19 cellular contexts compared by ENCODE assay signal in the genomic region with DNA sequence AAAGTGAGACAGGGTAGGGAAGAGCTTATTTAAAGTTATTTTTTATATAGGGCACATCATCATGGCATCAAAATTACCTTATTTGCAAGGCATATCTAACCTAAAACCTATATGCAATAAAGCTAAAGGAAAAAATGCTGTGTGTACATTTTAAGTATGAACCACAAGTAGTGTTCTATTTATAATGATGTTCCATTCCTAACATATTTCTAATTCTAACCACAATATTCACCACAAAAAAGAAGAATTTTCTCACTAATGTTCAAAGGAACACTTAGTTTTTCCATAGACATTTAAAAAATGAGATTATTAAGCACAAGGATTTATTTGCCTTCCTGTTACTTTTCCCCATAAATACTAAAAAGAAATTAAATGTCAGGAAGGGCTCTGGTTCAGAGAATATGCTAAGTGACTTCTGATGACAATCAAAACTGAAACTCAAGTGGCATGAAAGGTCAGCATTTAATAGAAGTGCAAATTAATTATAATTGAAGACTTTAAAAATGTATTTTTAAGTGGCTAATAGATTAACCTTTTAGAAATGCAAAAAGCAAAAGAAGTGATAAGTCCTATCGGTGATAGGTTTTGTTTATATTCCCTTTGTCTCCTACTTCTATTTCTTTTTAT. TPM values are rescaled to one million over a fixed set of nuclear protein-coding genes. Genes with fewer than 3 reads are reported as not detected.
DNase-seq lines count a peak whose midpoint lies in the region; ATAC-seq, FAIRE-seq and TF ChIP-seq lines count a peak whose summit lies in the region.
"Had no signal": no experiment of that assay in that cellular context is flagged by ENCODE, and none has a peak within 500 bp of the region (broad histone marks: within the 10 kb centered on the region; RNA-seq: fewer than 3 reads in every experiment).

No MANE protein-coding gene starts in this region.

- H4K20me1 ChIP-seq in HCT116 (ENCODE audit: insufficient read depth) (no peaks in the 10 kb centered on the region), astrocyte (ENCODE audit: insufficient read depth, low read length) (no peaks in the 10 kb centered on the region), GM23338 (replicated peaks; ENCODE audit: insufficient read depth) (no peaks in the 10 kb centered on the region; the same call in 1 of the 2 replicates)

- H3K4me3 Mint-ChIP-seq in astrocyte (ENCODE audit: unreplicated experiment) (no peak overlapping the region), GM23338 (no peak overlapping the region)
- no peak overlapping the region for H3K4me3 Mint-ChIP-seq in activated naive CD4-positive, alpha-beta T cell treated with anti-CD3 and anti-CD28 coated beads for 36 hours
- no peak overlapping the region for H3K4me3 Mint-ChIP-seq in activated T-helper 2 cell treated with anti-CD3 and anti-CD28 coated beads, Interferon-gamma antibody, Interleukin-2, Interleukin-4, amounts not matched to agents 10 μg/mL and 5 μg/mL and 100 μg/mL, durations not matched to agents 14 hours and 24 hours and 36 hours (ENCODE audit: low read depth)
- H3K4me3 Mint-ChIP-seq: natural killer cell treated with Interleukin-12 subunit alpha and Interleukin-12 subunit beta and Interleukin-15 and Interleukin-18, amount 100 ng/mL, for 72 hours had no signal

- peak overlapping the region; percentile 13; the same call in 1 of the 2 replicates for H3K4me2 ChIP-seq in HCT116 (ENCODE audit: low read length)
- H3K4me2 ChIP-seq in astrocyte (ENCODE audit: low read length) = peak overlapping the region; percentile 43
- no peak overlapping the region for H3K4me2 ChIP-seq in GM23338

- H3K27ac ChIP-seq in HCT116 (ENCODE audit: low read depth, low read length) (no peak overlapping the region), astrocyte (ENCODE audit: low read depth, low read length) (no peak overlapping the region), GM23338 (ENCODE audit: low read depth) (no peak overlapping the region)
- H3K27ac ChIP-seq: coronary artery, skin epidermis, suprapubic skin had no signal

- no peaks in the 10 kb centered on the region for H3F3A ChIP-seq in GM23338 (replicated peaks; ENCODE audit: low read depth)

- H3K27me3 Mint-ChIP-seq in astrocyte (ENCODE audit: low read depth, unreplicated experiment) (no peaks in the 10 kb centered on the region), GM23338 (ENCODE audit: insufficient read depth, low read depth, poor library complexity) (no peaks in the 10 kb centered on the region)
- peaks cover 12% of the 10 kb centered on the region for H3K27me3 Mint-ChIP-seq in activated naive CD4-positive, alpha-beta T cell treated with anti-CD3 and anti-CD28 coated beads for 36 hours (ENCODE audit: low read depth)
- no peaks in the 10 kb centered on the region for H3K27me3 Mint-ChIP-seq in activated T-helper 2 cell treated with anti-CD3 and anti-CD28 coated beads, Interferon-gamma antibody, Interleukin-2, Interleukin-4, amounts not matched to agents 10 μg/mL and 5 μg/mL and 100 μg/mL, durations not matched to agents 14 hours and 24 hours and 36 hours (ENCODE audit: low read depth)

- peaks cover 11% of the 10 kb centered on the region for H3K79me2 ChIP-seq in HCT116 (ENCODE audit: insufficient read depth, low read length)
- no peaks in the 10 kb centered on the region for H3K79me2 ChIP-seq in astrocyte (ENCODE audit: insufficient read depth, low read length)
- H3K79me2 ChIP-seq in GM23338 (replicated peaks; ENCODE audit: insufficient read depth) = peaks cover 82% of the 10 kb centered on the region

- CTCF ChIA-PET in HCT116 (lab: Charles Lee) = no interaction called here
- CTCF ChIA-PET in activated naive CD4-positive, alpha-beta T cell treated with anti-CD3 and anti-CD28 coated beads for 36 hours (lab: Charles Lee) = interaction anchor here (0.9 kb wide), 1 partner anchor 51 kb away, joined by 3 read pairs; no protein-coding TSS in a partner anchor

- ATAC-seq in HCT116 (no peak), GM23338 (no peak)
- ATAC-seq: HepG2; natural killer cell treated with Interleukin-12 subunit alpha and Interleukin-12 subunit beta and Interleukin-15 and Interleukin-18, amount 100 ng/mL, for 72 hours had no signal

- H3K27ac Mint-ChIP-seq in astrocyte (ENCODE audit: unreplicated experiment) = peak overlapping the region; percentile 87
- H3K27ac Mint-ChIP-seq in GM23338 = no peak overlapping the region
- H3K27ac Mint-ChIP-seq in activated naive CD4-positive, alpha-beta T cell treated with anti-CD3 and anti-CD28 coated beads for 36 hours = no peak overlapping the region
- H3K27ac Mint-ChIP-seq in activated T-helper 2 cell treated with anti-CD3 and anti-CD28 coated beads, Interferon-gamma antibody, Interleukin-2, Interleukin-4, amounts not matched to agents 10 μg/mL and 5 μg/mL and 100 μg/mL, durations not matched to agents 14 hours and 24 hours and 36 hours = no peak overlapping the region
- H3K27ac Mint-ChIP-seq: natural killer cell treated with Interleukin-12 subunit alpha and Interleukin-12 subunit beta and Interleukin-15 and Interleukin-18, amount 100 ng/mL, for 72 hours had no signal

- H3K4me1 ChIP-seq in HCT116 (ENCODE audit: control insufficient read depth in 1 of 2, insufficient read depth in 2 of 2, low read length in 2 of 2) = no peaks in the 10 kb centered on the region
- no peaks in the 10 kb centered on the region for H3K4me1 ChIP-seq in astrocyte (ENCODE audit: insufficient read depth, low read length)
- peaks cover 35% of the 10 kb centered on the region for H3K4me1 ChIP-seq in GM23338 (ENCODE audit: insufficient read depth)
- H3K4me1 ChIP-seq: suprapubic skin had no signal

- no peak overlapping the region for H3K4me3 ChIP-seq in HCT116 (replicated peaks in 1 of 2; ENCODE audit: low read depth in 1 of 2, low read length in 2 of 2)
- no peak overlapping the region for H3K4me3 ChIP-seq in astrocyte (ENCODE audit: insufficient read depth, low read depth, low read length)
- H3K4me3 ChIP-seq in GM23338 = no peak overlapping the region
- H3K4me3 ChIP-seq: skin epidermis, suprapubic skin had no signal

- no peak for TF ChIP-seq POLR2A in HCT116 (IDR thresholded peaks at IDR 0.05; ENCODE audit: borderline replicate concordance, extremely low read depth, insufficient read depth, insufficient read length)

- H2AFZ ChIP-seq in HCT116 (ENCODE audit: low read depth, low read length, poor library complexity, severe bottlenecking) (no peak overlapping the region), astrocyte (ENCODE audit: low read depth, low read length) (no peak overlapping the region), GM23338 (no peak overlapping the region)

- H3K4me1 Mint-ChIP-seq in astrocyte (ENCODE audit: low read depth, unreplicated experiment) = peaks cover 36% of the 10 kb centered on the region
- H3K4me1 Mint-ChIP-seq in GM23338 = peaks cover 46% of the 10 kb centered on the region
- no peaks in the 10 kb centered on the region for H3K4me1 Mint-ChIP-seq in activated naive CD4-positive, alpha-beta T cell treated with anti-CD3 and anti-CD28 coated beads for 36 hours (ENCODE audit: low read depth)
- H3K4me1 Mint-ChIP-seq in activated T-helper 2 cell treated with anti-CD3 and anti-CD28 coated beads, Interferon-gamma antibody, Interleukin-2, Interleukin-4, amounts not matched to agents 10 μg/mL and 5 μg/mL and 100 μg/mL, durations not matched to agents 14 hours and 24 hours and 36 hours (ENCODE audit: low read depth) = peaks cover 5% of the 10 kb centered on the region

- TF ChIP-seq CTCF in HCT116 (IDR thresholded peaks at IDR 0.05 in 2 of 3, conservative IDR thresholded peaks at IDR 0.05 in 1 of 3; ENCODE audit: borderline replicate concordance in 1 of 3, insufficient read depth in 1 of 3, low read depth in 2 of 3, low read length in 2 of 3) = no peak
- no peak for TF ChIP-seq CTCF in astrocyte (IDR thresholded peaks at IDR 0.05; ENCODE audit: insufficient read depth, low read depth, low read length)
- no peak for TF ChIP-seq CTCF in GM23338 (conservative IDR thresholded peaks at IDR 0.05; ENCODE audit: low read depth in 2 of 2)

- no peak overlapping the region for H3K9ac ChIP-seq in HCT116 (ENCODE audit: low read length)
- no peak overlapping the region for H3K9ac ChIP-seq in astrocyte (ENCODE audit: low read length)

- H3K36me3 ChIP-seq in HCT116 (ENCODE audit: control insufficient read depth in 1 of 2, insufficient read depth in 2 of 2, low read length in 2 of 2) = no peaks in the 10 kb centered on the region
- no peaks in the 10 kb centered on the region for H3K36me3 ChIP-seq in astrocyte (ENCODE audit: insufficient read depth, low read length)
- H3K36me3 ChIP-seq in GM23338 (ENCODE audit: insufficient read depth) = no peaks in the 10 kb centered on the region
- H3K36me3 ChIP-seq: suprapubic skin had no signal

- no peaks in the 10 kb centered on the region for H3K36me3 Mint-ChIP-seq in astrocyte (ENCODE audit: low read depth, unreplicated experiment)
- H3K36me3 Mint-ChIP-seq in GM23338 (ENCODE audit: low read depth) = no peaks in the 10 kb centered on the region
- no peaks in the 10 kb centered on the region for H3K36me3 Mint-ChIP-seq in activated naive CD4-positive, alpha-beta T cell treated with anti-CD3 and anti-CD28 coated beads for 36 hours (ENCODE audit: low read depth)
- H3K36me3 Mint-ChIP-seq in activated T-helper 2 cell treated with anti-CD3 and anti-CD28 coated beads, Interferon-gamma antibody, Interleukin-2, Interleukin-4, amounts not matched to agents 10 μg/mL and 5 μg/mL and 100 μg/mL, durations not matched to agents 14 hours and 24 hours and 36 hours (ENCODE audit: low read depth) = no peaks in the 10 kb centered on the region
- H3K36me3 Mint-ChIP-seq: natural killer cell treated with Interleukin-12 subunit alpha and Interleukin-12 subunit beta and Interleukin-15 and Interleukin-18, amount 100 ng/mL, for 72 hours had no signal

- BruUV-seq in HCT116 (replicated peaks; lab: Mats Ljungman, UMichigan) = no TSS peak

- intact Hi-C loops in HCT116 (cut with micrococcal nuclease) = no loop called here
- intact Hi-C loops in activated naive CD4-positive, alpha-beta T cell treated with anti-CD3 and anti-CD28 coated beads for 36 hours (cut with micrococcal nuclease) = no loop called here
- intact Hi-C loops in activated T-helper 2 cell treated with anti-CD3 and anti-CD28 coated beads, Interferon-gamma antibody, Interleukin-2, Interleukin-4, amounts not matched to agents 10 μg/mL and 5 μg/mL and 100 μg/mL, durations not matched to agents 14 hours and 24 hours and 36 hours (cut with micrococcal nuclease) = no loop called here

- H3K9me2 ChIP-seq in HCT116 (ENCODE audit: insufficient read depth) (no peaks in the 10 kb centered on the region), GM23338 (ENCODE audit: insufficient read depth) (no peaks in the 10 kb centered on the region)

- H3K9me3 ChIP-seq in HCT116 (ENCODE audit: control insufficient read depth in 1 of 2, insufficient read depth in 1 of 2, low read depth in 1 of 2, low read length in 2 of 2) (no peaks in the 10 kb centered on the region), astrocyte (ENCODE audit: insufficient read depth, low read depth, low read length) (no peaks in the 10 kb centered on the region)
- H3K9me3 ChIP-seq: suprapubic skin had no signal

- no peaks in the 10 kb centered on the region for H3K9me3 Mint-ChIP-seq in astrocyte (ENCODE audit: unreplicated experiment)
- no peaks in the 10 kb centered on the region for H3K9me3 Mint-ChIP-seq in GM23338
- no peaks in the 10 kb centered on the region for H3K9me3 Mint-ChIP-seq in activated naive CD4-positive, alpha-beta T cell treated with anti-CD3 and anti-CD28 coated beads for 36 hours
- no peaks in the 10 kb centered on the region for H3K9me3 Mint-ChIP-seq in activated T-helper 2 cell treated with anti-CD3 and anti-CD28 coated beads, Interferon-gamma antibody, Interleukin-2, Interleukin-4, amounts not matched to agents 10 μg/mL and 5 μg/mL and 100 μg/mL, durations not matched to agents 14 hours and 24 hours and 36 hours
- H3K9me3 Mint-ChIP-seq: natural killer cell treated with Interleukin-12 subunit alpha and Interleukin-12 subunit beta and Interleukin-15 and Interleukin-18, amount 100 ng/mL, for 72 hours had no signal

- TF ChIP-seq RAD21 in HCT116 (IDR thresholded peaks at IDR 0.05; ENCODE audit: low read depth) = no peak

- H3K27me3 ChIP-seq in HCT116 (ENCODE audit: insufficient read depth, low read length) = no peaks in the 10 kb centered on the region
- no peaks in the 10 kb centered on the region for H3K27me3 ChIP-seq in astrocyte (ENCODE audit: insufficient read depth, low read length)
- H3K27me3 ChIP-seq in GM23338 (ENCODE audit: insufficient read depth) = no peaks in the 10 kb centered on the region
- H3K27me3 ChIP-seq: suprapubic skin had no signal

- no peak for FAIRE-seq in astrocyte (lab: Jason Lieb, UNC)
- FAIRE-seq: HepG2 had no signal

- RAD21 ChIA-PET in HCT116 (lab: Charles Lee; ENCODE audit: low non-redundant PET in 1 of 2, low total read pairs in 2 of 2, uncharacterized antibody in 2 of 2, unreplicated experiment in 2 of 2) = no interaction called here

- POLR2A ChIA-PET in HCT116 (lab: Charles Lee) = no interaction called here

- DNase-seq in GM04503 (ENCODE audit: low read depth) (peak; percentile 0), HCT116 (ENCODE audit: low read depth, low spot score) (no peak), astrocyte (ENCODE audit: low read depth) (peak; percentile 53), iris pigment epithelial cell (ENCODE audit: low read depth) (peak; percentile 59), GM23338 (ENCODE audit: low spot score) (no peak), EL (no peak)
- DNase-seq in activated naive CD4-positive, alpha-beta T cell treated with anti-CD3 and anti-CD28 coated beads for 36 hours = no peak
- no peak for DNase-seq in activated T-helper 2 cell treated with anti-CD3 and anti-CD28 coated beads, Interferon-gamma antibody, Interleukin-2, Interleukin-4, amounts not matched to agents 10 μg/mL and 5 μg/mL and 100 μg/mL, durations not matched to agents 14 hours and 24 hours and 36 hours (ENCODE audit: low spot score)
- DNase-seq: activated CD4-positive, alpha-beta T cell treated with anti-CD3 and anti-CD28 coated beads for 1 hour; MV-4-11; NCI-H2029 treated with DMSO at 0.1 percent for 48 hours; NCI-H524; stimulated activated CD4-positive, alpha-beta T cell treated with anti-CD3 and anti-CD28 coated beads, Interleukin-4, amount 100 ng/mL, for 4 hours; T1000 had no signal

RNA-seq across cellular contexts. Expression of gene GPR63, which starts 25.1 kb away (rescaled TPM):
- 3.5 TPM for total RNA-seq in HCT116 (2021; ENCODE audit: unreplicated experiment)
- polyA plus RNA-seq in HCT116 (2012) = 0.84 and 1.3 TPM in 2 replicates
- total RNA-seq in astrocyte = 1.6 and 1.8 TPM in 2 replicates
- 19.3 and 19.6 TPM in 2 replicates for total RNA-seq in GM23338 (2014; rRNA removed; shearing (Covaris generic))
- polyA plus RNA-seq in GM23338 (2016; fragmentation: Nextera tagmentation; extraction: Ambion mirVana) = 5.4 and 5.5 TPM in 2 replicates
- under 1 TPM; 0.72 to 0.81 TPM for total RNA-seq in activated naive CD4-positive, alpha-beta T cell treated with anti-CD3 and anti-CD28 coated beads for 36 hours
- 4.5 and 5.0 TPM in 2 replicates for total RNA-seq in activated T-helper 2 cell treated with anti-CD3 and anti-CD28 coated beads, Interferon-gamma antibody, Interleukin-2, Interleukin-4, amounts not matched to agents 10 μg/mL and 5 μg/mL and 100 μg/mL, durations not matched to agents 14 hours and 24 hours and 36 hours

Comparison
In these comparisons a context has a peak if more than half of its experiments do, and no peak if none do; other contexts are left out.
1. DNase-seq: peak in GM04503 (single experiment), astrocyte (single experiment) and iris pigment epithelial cell (single experiment); none in HCT116 (single experiment), GM23338 (single experiment), EL (single experiment), activated naive CD4-positive, alpha-beta T cell treated with anti-CD3 and anti-CD28 coated beads for 36 hours (single experiment) and activated T-helper 2 cell treated with anti-CD3 and anti-CD28 coated beads, Interferon-gamma antibody, Interleukin-2, Interleukin-4, amounts not matched to agents 10 μg/mL and 5 μg/mL and 100 μg/mL, durations not matched to agents 14 hours and 24 hours and 36 hours (single experiment).